ENCODE assay signal across 14 cellular contexts in the genomic region with DNA sequence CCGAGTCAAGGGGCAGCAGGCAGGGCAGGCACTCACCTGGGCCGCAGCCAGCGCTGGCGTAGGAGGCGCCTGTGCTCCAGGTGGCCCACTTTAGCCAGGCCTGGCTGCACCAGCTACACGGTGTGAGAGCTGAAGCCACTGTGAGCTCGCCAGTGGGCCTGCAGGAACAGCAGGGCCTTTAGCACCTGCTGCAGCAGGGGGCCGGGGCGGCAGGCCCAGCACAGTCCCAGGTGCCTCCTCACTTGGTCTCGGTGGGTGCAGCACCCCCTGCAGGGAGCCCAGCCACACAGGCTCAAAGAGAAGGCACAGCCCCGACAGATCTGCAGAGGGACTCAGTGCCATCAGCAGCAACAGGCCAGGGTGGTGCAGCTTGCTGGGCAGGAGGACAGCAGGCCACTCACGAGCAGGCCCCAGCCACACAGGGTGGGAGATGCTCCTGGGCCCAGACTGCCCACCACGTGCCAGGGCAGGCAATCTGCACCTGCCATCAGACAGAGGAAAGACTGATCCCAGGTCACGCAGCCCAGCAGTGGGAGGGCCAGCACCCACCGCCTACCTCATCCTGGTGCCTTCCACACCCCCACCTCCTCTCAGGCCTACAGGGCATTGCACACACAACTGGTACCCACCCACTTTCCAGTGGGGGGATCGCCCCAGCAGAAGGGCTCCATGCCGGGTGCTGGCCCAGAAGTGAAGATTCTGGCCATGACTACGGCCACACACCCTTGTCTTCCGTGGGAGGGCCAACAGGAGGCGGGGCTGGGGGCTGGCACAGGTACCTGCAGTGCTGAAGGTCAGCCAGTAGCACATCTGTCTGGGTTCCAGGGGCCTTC. TPM values are rescaled to one million over a fixed set of nuclear protein-coding genes. Genes with fewer than 3 reads are reported as not detected.
A peak's percentile ranks its signal among the peaks of the same experiment; 100 is the strongest.
DNase-seq lines count a peak whose midpoint lies in the region; ATAC-seq and TF ChIP-seq lines count a peak whose summit lies in the region.
"Had no signal": no experiment of that assay in that cellular context is flagged by ENCODE, and none has a peak within 500 bp of the region (broad histone marks: within the 10 kb centered on the region; RNA-seq: fewer than 3 reads in every experiment).

No MANE protein-coding gene starts in this region.

- no peaks in the 10 kb centered on the region for H3K9me2 ChIP-seq in Karpas-422 (replicated peaks; ENCODE audit: insufficient read depth, low read length)

- CTCF ChIA-PET in activated naive CD4-positive, alpha-beta T cell treated with anti-CD3 and anti-CD28 coated beads for 36 hours (lab: Charles Lee) = interaction anchor here (0.6 to 2.1 kb wide), 2 partner anchors 97 to 116 kb away, joined by 3 to 9 read pairs; no protein-coding TSS in a partner anchor
- CTCF ChIA-PET in activated CD8-positive, alpha-beta T cell treated with anti-CD3 and anti-CD28 coated beads for 36 hours (lab: Charles Lee) = no interaction called here

- ATAC-seq in activated CD8-positive, alpha-beta T cell treated with anti-CD3 and anti-CD28 coated beads for 36 hours = peak; percentile 72

- H3K4me1 Mint-ChIP-seq in activated naive CD4-positive, alpha-beta T cell treated with anti-CD3 and anti-CD28 coated beads for 36 hours (ENCODE audit: low read depth) = no peaks in the 10 kb centered on the region
- H3K4me1 Mint-ChIP-seq in activated CD8-positive, alpha-beta T cell treated with anti-CD3 and anti-CD28 coated beads for 36 hours (ENCODE audit: low read depth) = no peaks in the 10 kb centered on the region
- H3K4me1 Mint-ChIP-seq in mesothelial cell of epicardium = no peaks in the 10 kb centered on the region

- H2AFZ ChIP-seq in Karpas-422 (ENCODE audit: low read length) = no peak overlapping the region
- H2AFZ ChIP-seq: parathyroid adenoma had no signal

- H3K4me2 ChIP-seq in Karpas-422 (ENCODE audit: low read depth, low read length, poor library complexity, severe bottlenecking) = no peak overlapping the region

- POLR2A ChIA-PET in activated CD8-positive, alpha-beta T cell treated with anti-CD3 and anti-CD28 coated beads for 36 hours (lab: Charles Lee) = interaction anchor here (1.2 kb wide), 1 partner anchor 15 kb away, joined by 4 read pairs; no protein-coding TSS in a partner anchor

- H3K4me3 ChIP-seq in Karpas-422 (ENCODE audit: low read length) (no peak overlapping the region), vagina (no peak overlapping the region)
- H3K4me3 ChIP-seq: esophagus muscularis mucosa had no signal

- peaks cover 8% of the 10 kb centered on the region for H3K27me3 Mint-ChIP-seq in activated naive CD4-positive, alpha-beta T cell treated with anti-CD3 and anti-CD28 coated beads for 36 hours (ENCODE audit: low read depth)
- H3K27me3 Mint-ChIP-seq in activated CD8-positive, alpha-beta T cell treated with anti-CD3 and anti-CD28 coated beads for 36 hours = peaks cover 8% of the 10 kb centered on the region
- H3K27me3 Mint-ChIP-seq in mesothelial cell of epicardium (ENCODE audit: low read depth) = peaks cover 23% of the 10 kb centered on the region

- H3K27me3 ChIP-seq in Karpas-422 (ENCODE audit: low read length) (no peaks in the 10 kb centered on the region), vagina (no peaks in the 10 kb centered on the region)

- peak; percentile 30 for DNase-seq in activated naive CD4-positive, alpha-beta T cell treated with anti-CD3 and anti-CD28 coated beads for 36 hours
- DNase-seq in activated naive CD4-positive, alpha-beta T cell treated with anti-CD3 and anti-CD28 coated beads, Interleukin-2, amount 50 U/mL, for 16 hours = no peak
- DNase-seq in Karpas-422 = peak; percentile 81
- peak; percentile 39 for DNase-seq in activated CD8-positive, alpha-beta T cell treated with anti-CD3 and anti-CD28 coated beads for 36 hours
- peak; percentile 32 for DNase-seq in stimulated activated CD8-positive, alpha-beta memory T cell treated with anti-CD3 and anti-CD28 coated beads, Interleukin-4, amount 100 ng/mL, for 48 hours
- DNase-seq in HCEC 1CT = no peak
- DNase-seq in mesothelial cell of epicardium (ENCODE audit: low spot score in 2 of 2, unreplicated experiment in 2 of 2) = no peak
- no peak for DNase-seq in vagina (ENCODE audit: extremely low spot score in 2 of 2)

- H3K4me1 ChIP-seq in Karpas-422 (ENCODE audit: low read length) (no peaks in the 10 kb centered on the region), vagina (no peaks in the 10 kb centered on the region)
- H3K4me1 ChIP-seq: esophagus muscularis mucosa, parathyroid adenoma had no signal

- H3K9me3 ChIP-seq in Karpas-422 (ENCODE audit: low read length) (no peaks in the 10 kb centered on the region), vagina (no peaks in the 10 kb centered on the region)
- H3K9me3 ChIP-seq: esophagus muscularis mucosa had no signal

- H3K9me3 Mint-ChIP-seq in activated naive CD4-positive, alpha-beta T cell treated with anti-CD3 and anti-CD28 coated beads for 36 hours = no peaks in the 10 kb centered on the region
- H3K9me3 Mint-ChIP-seq in activated CD8-positive, alpha-beta T cell treated with anti-CD3 and anti-CD28 coated beads for 36 hours = no peaks in the 10 kb centered on the region
- H3K9me3 Mint-ChIP-seq in mesothelial cell of epicardium = no peaks in the 10 kb centered on the region

- H4K20me1 ChIP-seq in Karpas-422 (ENCODE audit: insufficient read depth, low read depth, low read length) = no peaks in the 10 kb centered on the region

- H3K27ac Mint-ChIP-seq in activated naive CD4-positive, alpha-beta T cell treated with anti-CD3 and anti-CD28 coated beads for 36 hours = no peak overlapping the region
- no peak overlapping the region for H3K27ac Mint-ChIP-seq in activated CD8-positive, alpha-beta T cell treated with anti-CD3 and anti-CD28 coated beads for 36 hours
- no peak overlapping the region for H3K27ac Mint-ChIP-seq in mesothelial cell of epicardium

- H3K36me3 ChIP-seq in Karpas-422 (ENCODE audit: insufficient read depth, low read length) = no peaks in the 10 kb centered on the region
- no peaks in the 10 kb centered on the region for H3K36me3 ChIP-seq in vagina

- no peak for TF ChIP-seq CTCF in activated CD8-positive, alpha-beta T cell treated with anti-CD3 and anti-CD28 coated beads for 36 hours (IDR thresholded peaks at IDR 0.05)
- TF ChIP-seq CTCF in mesothelial cell of epicardium (IDR thresholded peaks at IDR 0.05; ENCODE audit: unreplicated experiment) (no peak), vagina (IDR thresholded peaks at IDR 0.05) (no peak)

- H3K79me2 ChIP-seq in Karpas-422 (ENCODE audit: low read length) = no peaks in the 10 kb centered on the region
- H3K79me2 ChIP-seq: parathyroid adenoma had no signal

- TF ChIP-seq POLR2A in vagina (IDR thresholded peaks at IDR 0.05) = no peak

- no peak overlapping the region for H3K4me3 Mint-ChIP-seq in activated naive CD4-positive, alpha-beta T cell treated with anti-CD3 and anti-CD28 coated beads for 36 hours
- no peak overlapping the region for H3K4me3 Mint-ChIP-seq in activated CD8-positive, alpha-beta T cell treated with anti-CD3 and anti-CD28 coated beads for 36 hours
- no peak overlapping the region for H3K4me3 Mint-ChIP-seq in mesothelial cell of epicardium

- H3K27ac ChIP-seq in Karpas-422 (ENCODE audit: low read length) (no peak overlapping the region), vagina (no peak overlapping the region)
- H3K27ac ChIP-seq: esophagus muscularis mucosa, parathyroid adenoma had no signal

- no peak overlapping the region for H3K9ac ChIP-seq in Karpas-422 (ENCODE audit: low read length)
- H3K9ac ChIP-seq: parathyroid adenoma had no signal

- H3K36me3 Mint-ChIP-seq in activated naive CD4-positive, alpha-beta T cell treated with anti-CD3 and anti-CD28 coated beads for 36 hours (ENCODE audit: low read depth) = no peaks in the 10 kb centered on the region
- no peaks in the 10 kb centered on the region for H3K36me3 Mint-ChIP-seq in activated CD8-positive, alpha-beta T cell treated with anti-CD3 and anti-CD28 coated beads for 36 hours (ENCODE audit: low read depth)
- no peaks in the 10 kb centered on the region for H3K36me3 Mint-ChIP-seq in mesothelial cell of epicardium

- intact Hi-C loops in activated naive CD4-positive, alpha-beta T cell treated with anti-CD3 and anti-CD28 coated beads for 36 hours (cut with micrococcal nuclease) = no loop called here
- intact Hi-C loops in activated CD8-positive, alpha-beta T cell treated with anti-CD3 and anti-CD28 coated beads for 36 hours (cut with micrococcal nuclease) = no loop called here
- intact Hi-C loops in vagina (cut with DNase I) = no loop called here

RNA-seq across cellular contexts. Expression of gene ARHGAP33, which starts 15.8 kb away (rescaled TPM):
- 10 to 100 TPM; 49.5 to 61.6 TPM for total RNA-seq in activated naive CD4-positive, alpha-beta T cell treated with anti-CD3 and anti-CD28 coated beads for 36 hours
- total RNA-seq in Karpas-422 (2014; rRNA removed; shearing (Covaris generic); ENCODE audit: low replicate concordance) = 5.8 and 12.3 TPM in 2 replicates
- total RNA-seq in activated CD8-positive, alpha-beta T cell treated with anti-CD3 and anti-CD28 coated beads for 36 hours = 10 to 100 TPM; 27.1 to 29.8 TPM
- total RNA-seq in mesothelial cell of epicardium = 74.0 to 79.9 TPM (median 75.4 TPM) in 3 replicates
- total RNA-seq in vagina = 35.4 TPM

RNA-seq across cellular contexts. Expression of gene PRODH2, which starts 21.4 kb away (rescaled TPM):
- not detected for total RNA-seq in activated naive CD4-positive, alpha-beta T cell treated with anti-CD3 and anti-CD28 coated beads for 36 hours
- total RNA-seq in Karpas-422 (2014; rRNA removed; shearing (Covaris generic); ENCODE audit: low replicate concordance) = not detected in 2 replicates
- not detected for total RNA-seq in activated CD8-positive, alpha-beta T cell treated with anti-CD3 and anti-CD28 coated beads for 36 hours
- not detected in 3 replicates for total RNA-seq in mesothelial cell of epicardium
- not detected for total RNA-seq in vagina
- total RNA-seq: astrocyte, esophagus muscularis mucosa, HT-29, kidney epithelial cell, urinary bladder had no signal

RNA-seq across cellular contexts. Expression of gene PROSER3, which starts 33.2 kb away (rescaled TPM):
- 10 to 100 TPM; 45.3 to 47.4 TPM for total RNA-seq in activated naive CD4-positive, alpha-beta T cell treated with anti-CD3 and anti-CD28 coated beads for 36 hours
- 16.6 and 17.5 TPM in 2 replicates for total RNA-seq in Karpas-422 (2014; rRNA removed; shearing (Covaris generic); ENCODE audit: low replicate concordance)
- total RNA-seq in activated CD8-positive, alpha-beta T cell treated with anti-CD3 and anti-CD28 coated beads for 36 hours = 10 to 100 TPM; 40.7 to 41.1 TPM
- total RNA-seq in mesothelial cell of epicardium = 45.1 to 50.5 TPM (median 46.6 TPM) in 3 replicates
- 13.8 TPM for total RNA-seq in vagina

RNA-seq across cellular contexts. Expression of gene HSPB6, which starts 34.4 kb away (rescaled TPM):
- under 1 TPM; 0.40 to 0.55 TPM for total RNA-seq in activated naive CD4-positive, alpha-beta T cell treated with anti-CD3 and anti-CD28 coated beads for 36 hours
- 0.18 and 1.5 TPM in 2 replicates for total RNA-seq in Karpas-422 (2014; rRNA removed; shearing (Covaris generic); ENCODE audit: low replicate concordance)
- under 1 TPM; 0.85 to 0.95 TPM for total RNA-seq in activated CD8-positive, alpha-beta T cell treated with anti-CD3 and anti-CD28 coated beads for 36 hours
- total RNA-seq in mesothelial cell of epicardium (18.8 to 21.7 TPM (median 20.3 TPM) in 3 replicates), vagina (238 TPM)
- total RNA-seq: HT-29 had no signal

RNA-seq across cellular contexts. Expression of gene LIN37, which starts 42.8 kb away (rescaled TPM):
- total RNA-seq in activated naive CD4-positive, alpha-beta T cell treated with anti-CD3 and anti-CD28 coated beads for 36 hours = 1 to 10 TPM; 5.7 to 9.7 TPM
- 5.9 and 12.4 TPM in 2 replicates for total RNA-seq in Karpas-422 (2014; rRNA removed; shearing (Covaris generic); ENCODE audit: low replicate concordance)
- total RNA-seq in activated CD8-positive, alpha-beta T cell treated with anti-CD3 and anti-CD28 coated beads for 36 hours = 1 to 10 TPM; 4.5 to 7.8 TPM
- total RNA-seq in mesothelial cell of epicardium (11.8 to 12.9 TPM (median 12.0 TPM) in 3 replicates), vagina (11.3 TPM)

Comparison
In these comparisons a context has a peak if more than half of its experiments do, and no peak if none do; other contexts are left out.
1. DNase-seq: peak in activated naive CD4-positive, alpha-beta T cell treated with anti-CD3 and anti-CD28 coated beads for 36 hours (single experiment), Karpas-422 (single experiment), activated CD8-positive, alpha-beta T cell treated with anti-CD3 and anti-CD28 coated beads for 36 hours (single experiment) and stimulated activated CD8-positive, alpha-beta memory T cell treated with anti-CD3 and anti-CD28 coated beads, Interleukin-4, amount 100 ng/mL, for 48 hours (single experiment); none in activated naive CD4-positive, alpha-beta T cell treated with anti-CD3 and anti-CD28 coated beads, Interleukin-2, amount 50 U/mL, for 16 hours (single experiment), HCEC 1CT (single experiment), mesothelial cell of epicardium (0 of 2) and vagina (0 of 2).